22 cellular contexts compared by ENCODE assay signal in genomic region chr20:61577065-61577464, GRCh38.
A peak's percentile ranks its signal among the peaks of the same experiment; 100 is the strongest.
DNase-seq lines count a peak whose midpoint lies in the region; ATAC-seq, FAIRE-seq and TF ChIP-seq lines count a peak whose summit lies in the region.
"Had no signal": no experiment of that assay in that cellular context is flagged by ENCODE, and none has a peak within 500 bp of the region (broad histone marks: within the 10 kb centered on the region; RNA-seq: fewer than 3 reads in every experiment).

No MANE protein-coding gene starts in this region.

- no peaks in the 10 kb centered on the region for H3K9me3 ChIP-seq in osteoblast (ENCODE audit: low read depth, low read length)
- H3K9me3 ChIP-seq: A549 had no signal

- no peaks in the 10 kb centered on the region for H3K36me3 ChIP-seq in osteoblast (ENCODE audit: insufficient read depth, low read length)
- H3K36me3 ChIP-seq: BLaER1 treated with 17β-estradiol and CSF1 and Interleukin-3, amounts not matched to agents 10 nM and 100 nM had no signal

- H3K27me3 ChIP-seq in osteoblast (ENCODE audit: insufficient read depth, low read length), result no peaks in the 10 kb centered on the region
- H3K27me3 ChIP-seq: BLaER1 treated with 17β-estradiol and CSF1 and Interleukin-3, amounts not matched to agents 10 nM and 100 nM had no signal

- H2AFZ ChIP-seq in osteoblast (ENCODE audit: low read length), result no peak overlapping the region

- H3K4me1 ChIP-seq in osteoblast (ENCODE audit: insufficient read depth, low read length), result no peaks in the 10 kb centered on the region
- H3K4me1 ChIP-seq: A549, Caco-2 had no signal

- ATAC-seq in HG03280 (IDR thresholded peaks at IDR 0.05; ENCODE audit: unreplicated experiment), result no peak
- ATAC-seq: A549; CD8-positive, alpha-beta T cell had no signal

- H4K20me1 ChIP-seq in osteoblast (ENCODE audit: insufficient read depth, low read length), result no peaks in the 10 kb centered on the region
- H4K20me1 ChIP-seq: BLaER1 treated with 17β-estradiol and CSF1 and Interleukin-3, amounts not matched to agents 10 nM and 100 nM had no signal

- peak; percentile 96 for FAIRE-seq in HTR-8/SVneo (lab: Jason Lieb, UNC)
- FAIRE-seq: A549, D721Med, G401.6, GM12891, GM19239 had no signal

- H3K27ac ChIP-seq in osteoblast (ENCODE audit: low read depth, low read length), result no peak overlapping the region
- H3K27ac ChIP-seq: 22Rv1; A549; BLaER1 treated with 17β-estradiol and CSF1 and Interleukin-3, amounts not matched to agents 10 nM and 100 nM; C4-2B had no signal

- H3K4me3 ChIP-seq in osteoblast (ENCODE audit: insufficient read depth, low read length), result no peak overlapping the region
- H3K4me3 ChIP-seq: A549; BLaER1 treated with 17β-estradiol and CSF1 and Interleukin-3, amounts not matched to agents 10 nM and 100 nM had no signal

- DNase-seq in DMS53 (lab: John Stamatoyannopoulos, UW) (peak; percentile 12), DMS53 treated with DMSO at 0.1 percent for 48 hours (lab: John Stamatoyannopoulos, UW; ENCODE audit: unreplicated experiment) (no peak), NCI-H748 (lab: John Stamatoyannopoulos, UW; ENCODE audit: unreplicated experiment) (peak; percentile 30), NCI-H748 treated with DMSO at 0.1 percent for 48 hours (lab: John Stamatoyannopoulos, UW) (no peak), HTR-8/SVneo (ENCODE audit: insufficient read length, low spot score) (no peak), osteoblast (ENCODE audit: insufficient read length, low spot score, missing footprints) (peak; percentile 37)
- DNase-seq: AML-193; Caco-2; Calu3; CD4-positive, alpha-beta T cell; CD8-positive, alpha-beta T cell; DMS79 treated with DMSO at 0.1 percent for 48 hours; GF-D8 had no signal

- H3K79me2 ChIP-seq in osteoblast (ENCODE audit: insufficient read depth, low read length), result no peaks in the 10 kb centered on the region

- no peak overlapping the region for H3K4me2 ChIP-seq in osteoblast (ENCODE audit: insufficient read depth, low read length)
- H3K4me2 ChIP-seq: A549; BLaER1 treated with 17β-estradiol and CSF1 and Interleukin-3, amounts not matched to agents 10 nM and 100 nM had no signal

- TF ChIP-seq CTCF in osteoblast (IDR thresholded peaks at IDR 0.05; ENCODE audit: extremely low read depth, low read depth, low read length), result no peak

Comparison
In these comparisons a context has a peak if more than half of its experiments do, and no peak if none do; other contexts are left out.
1. DNase-seq: peak in DMS53 (single experiment), NCI-H748 (single experiment) and osteoblast (single experiment); none in DMS53 treated with DMSO at 0.1 percent for 48 hours (single experiment), NCI-H748 treated with DMSO at 0.1 percent for 48 hours (single experiment) and HTR-8/SVneo (single experiment).